In genomic region chr13:95492044-95492801, GRCh38 we compare ENCODE assay signal across 16 cellular contexts.
DNase-seq lines count a peak whose midpoint lies in the region; TF ChIP-seq lines count a peak whose summit lies in the region.
"Had no signal": no experiment of that assay in that cellular context is flagged by ENCODE, and none has a peak within 500 bp of the region (broad histone marks: within the 10 kb centered on the region; RNA-seq: fewer than 3 reads in every experiment).

No MANE protein-coding gene starts in this region.

- 79% methylated on average over 7 of the region's 8 CpGs for WGBS in hepatocyte (ENCODE audit: low lambda C conversion rate, missing lambda C conversion rate)
- 62 to 82% methylated on average over 5 to 8 of the region's 8 CpGs for WGBS in testis, 2 donors

- no peak for TF ChIP-seq CTCF in hepatocyte (IDR thresholded peaks at IDR 0.05; ENCODE audit: poor library complexity)
- no peak for TF ChIP-seq CTCF in testis (IDR thresholded peaks at IDR 0.05)

- H3K9me2 ChIP-seq in hepatocyte (replicated peaks; ENCODE audit: insufficient read depth), result no peaks in the 10 kb centered on the region

- H3K4me3 ChIP-seq in NT2/D1 (ENCODE audit: insufficient read length, low read depth) (no peak overlapping the region), hepatocyte (no peak overlapping the region), testis (no peak overlapping the region)
- H3K4me3 ChIP-seq: SJSA1, skin epidermis, uterus had no signal

- H3K9ac ChIP-seq in NT2/D1 (ENCODE audit: insufficient read length, low read depth), result no peak overlapping the region

- H3K27ac ChIP-seq in hepatocyte (no peak overlapping the region), testis (no peak overlapping the region)
- H3K27ac ChIP-seq: SJSA1, skin epidermis, uterus had no signal

- H3K27me3 ChIP-seq in NT2/D1 (ENCODE audit: insufficient read depth, insufficient read length) (no peaks in the 10 kb centered on the region), hepatocyte (no peaks in the 10 kb centered on the region), testis (no peaks in the 10 kb centered on the region)
- H3K27me3 ChIP-seq: SJSA1, uterus had no signal

- H3K36me3 ChIP-seq in NT2/D1 (ENCODE audit: insufficient read depth, insufficient read length, low read length) (no peaks in the 10 kb centered on the region), hepatocyte (replicated peaks; ENCODE audit: insufficient read depth, low read depth) (no peaks in the 10 kb centered on the region), testis (ENCODE audit: low read depth, missing control alignments) (no peaks in the 10 kb centered on the region)
- H3K36me3 ChIP-seq: SJSA1, uterus had no signal

- TF ChIP-seq POLR2A in testis (IDR thresholded peaks at IDR 0.05), result no peak

- H4K20me1 ChIP-seq in hepatocyte (ENCODE audit: insufficient read depth, poor library complexity, severe bottlenecking), result no peaks in the 10 kb centered on the region

- DNase-seq in COLO668 (lab: John Stamatoyannopoulos, UW; ENCODE audit: unreplicated experiment) (peak; percentile 56), HT-29 (ENCODE audit: low spot score) (peak; percentile 69), NT2/D1 (ENCODE audit: low read depth, low spot score) (peak; percentile 51), hepatocyte (ENCODE audit: low spot score) (peak; percentile 56), DMS 273 treated with DMSO at 0.1 percent for 48 hours (lab: John Stamatoyannopoulos, UW) (no peak), testis (no peak), DMS53 (lab: John Stamatoyannopoulos, UW) (no peak), NCI-H1048 (lab: John Stamatoyannopoulos, UW) (no peak)
- DNase-seq: activated CD8-positive, alpha-beta T cell treated with anti-CD3 and anti-CD28 coated beads, Interleukin-2, amount 10 ng/mL, durations not matched to agents 7 days and 5 days; amniotic stem cell; GOT3; NCI-H1436 treated with DMSO at 0.1 percent for 48 hours; nucleus accumbens; uterus had no signal

- no peak overlapping the region for H3K4me2 ChIP-seq in hepatocyte

- H2AFZ ChIP-seq in hepatocyte, result no peak overlapping the region

- intact Hi-C loops in testis (cut with DNase I; ENCODE audit: low total_unique reads), result no loop called here

- H3K79me2 ChIP-seq in hepatocyte, result no peaks in the 10 kb centered on the region

- peaks cover under 1% of the 10 kb centered on the region for H3K4me1 ChIP-seq in NT2/D1 (ENCODE audit: insufficient read depth, insufficient read length)
- H3K4me1 ChIP-seq in hepatocyte (ENCODE audit: insufficient read depth), result no peaks in the 10 kb centered on the region
- no peaks in the 10 kb centered on the region for H3K4me1 ChIP-seq in testis
- H3K4me1 ChIP-seq: SJSA1, uterus had no signal

- H3K9me3 ChIP-seq in NT2/D1 (ENCODE audit: insufficient read depth, low read length) (peaks cover 12% of the 10 kb centered on the region; the same call in 1 of the 2 replicates), hepatocyte (ENCODE audit: low read depth) (no peaks in the 10 kb centered on the region), testis (no peaks in the 10 kb centered on the region)
- H3K9me3 ChIP-seq: SJSA1, uterus had no signal

Comparison
In these comparisons a context has a peak if more than half of its experiments do, and no peak if none do; other contexts are left out.
1. DNase-seq: peak in COLO668 (single experiment), HT-29 (single experiment), NT2/D1 (single experiment) and hepatocyte (single experiment); none in DMS 273 treated with DMSO at 0.1 percent for 48 hours (single experiment), testis (single experiment), DMS53 (single experiment) and NCI-H1048 (single experiment).